Comparison of ENCODE assay signal across 8 cellular contexts in genomic region chr6:30955367-30956042, GRCh38. TPM values are rescaled to one million over a fixed set of nuclear protein-coding genes. Genes with fewer than 3 reads are reported as not detected.
A peak's percentile ranks its signal among the peaks of the same experiment; 100 is the strongest.
DNase-seq lines count a peak whose midpoint lies in the region; ATAC-seq and TF ChIP-seq lines count a peak whose summit lies in the region.

No MANE protein-coding gene starts in this region.

- no peaks in the 10 kb centered on the region for H3F3A ChIP-seq in SK-N-SH (replicated peaks; ENCODE audit: insufficient read depth)

- peaks cover 5 to 11% of the 10 kb centered on the region in 2 donors for H3K9me3 Mint-ChIP-seq in activated naive CD4-positive, alpha-beta T cell treated with anti-CD3 and anti-CD28 coated beads, Interleukin-2, amount 50 U/mL, for 72 hours

- H3K4me2 ChIP-seq in SK-N-SH: 0 out of 2 replicates have a peak overlapping the region, but pooled peaks have one; percentile 40

- WGBS in SK-N-SH (ENCODE audit: low lambda C conversion rate): 43% methylated on average over 30 of the region's 46 CpGs
- 6% methylated on average over 39 to 46 of the region's 46 CpGs for WGBS in aorta, 2 donors

- ATAC-seq in HG03045 (IDR thresholded peaks at IDR 0.05; ENCODE audit: unreplicated experiment) (peak; percentile 64), aorta (ENCODE audit: low FRiP score) (peak; percentile 89)
- ATAC-seq in activated naive CD4-positive, alpha-beta T cell treated with anti-CD3 and anti-CD28 coated beads, Interleukin-2, amount 50 U/mL, for 72 hours: peak; percentile 88 to 90

- peak overlapping the region in 1 of 2 donors; percentile 34 for H3K27ac Mint-ChIP-seq in activated naive CD4-positive, alpha-beta T cell treated with anti-CD3 and anti-CD28 coated beads, Interleukin-2, amount 50 U/mL, for 72 hours

- H3K36me3 ChIP-seq in SK-N-SH (replicated peaks in 1 of 2; ENCODE audit: control insufficient read depth in 1 of 2, insufficient read depth in 2 of 2, low read length in 1 of 2) (no peaks in the 10 kb centered on the region), right atrium auricular region (no peaks in the 10 kb centered on the region), aorta (ENCODE audit: control insufficient read depth in 1 of 2, insufficient read depth in 2 of 2, low read length in 1 of 2) (no peaks in the 10 kb centered on the region)

- H3K4me3 ChIP-seq in SK-N-SH (ENCODE audit: low read depth in 2 of 2, low read length in 1 of 2) (peak overlapping the region in 1 of 2 experiments; percentile 24; a peak in 2 of 4 replicates), right atrium auricular region (peak overlapping the region; percentile 29 to 51), retinal pigment epithelial cell (ENCODE audit: low read length) (peak overlapping the region; percentile 43), aorta (ENCODE audit: low read length in 2 of 2) (peak overlapping the region; percentile 6 to 18)

- no peaks in the 10 kb centered on the region for H3K79me2 ChIP-seq in SK-N-SH (ENCODE audit: insufficient read depth)

- H3K36me3 Mint-ChIP-seq in activated naive CD4-positive, alpha-beta T cell treated with anti-CD3 and anti-CD28 coated beads, Interleukin-2, amount 50 U/mL, for 72 hours: peaks cover 0 to 5% of the 10 kb centered on the region in 2 donors

- no peaks in the 10 kb centered on the region for H3K9me2 ChIP-seq in SK-N-SH

- H3K9me3 ChIP-seq in SK-N-SH (no peaks in the 10 kb centered on the region), right atrium auricular region (no peaks in the 10 kb centered on the region), aorta (ENCODE audit: control insufficient read depth, low read length) (no peaks in the 10 kb centered on the region)

- H4K20me1 ChIP-seq in SK-N-SH (ENCODE audit: insufficient read depth): no peaks in the 10 kb centered on the region

- no peak for TF ChIP-seq RAD21 in SK-N-SH (IDR thresholded peaks at IDR 0.05; ENCODE audit: low read length)

- intact Hi-C loops in aorta (cut with DNase I): no loop called here

- peak overlapping the region; percentile 51; the same call in 1 of the 2 replicates for H2AFZ ChIP-seq in SK-N-SH (ENCODE audit: low read depth)

- H3K27ac ChIP-seq in SK-N-SH (ENCODE audit: low read depth in 2 of 2, low read length in 1 of 2) (no peak overlapping the region), right atrium auricular region (peak overlapping the region; percentile 4 to 19), aorta (ENCODE audit: low read depth in 1 of 2, low read length in 2 of 2) (no peak overlapping the region)

- H3K9ac ChIP-seq in SK-N-SH: no peak overlapping the region

- DNase-seq in GM03348 (ENCODE audit: low spot score): peak; percentile 72
- peak; percentile 45 for DNase-seq in SK-N-SH
- peak; percentile 71 to 72 for DNase-seq in activated naive CD4-positive, alpha-beta T cell treated with anti-CD3 and anti-CD28 coated beads, Interleukin-2, amount 50 U/mL, for 72 hours (ENCODE audit: low spot score in 2 of 2)
- DNase-seq in right atrium auricular region (ENCODE audit: low spot score): peak; percentile 62
- DNase-seq in retinal pigment epithelial cell (ENCODE audit: low read depth): no peak
- peak; percentile 85 to 90 for DNase-seq in aorta
- no peak for DNase-seq in HPDE6-E6E7 (ENCODE audit: extremely low spot score)

- peaks cover 4 to 8% of the 10 kb centered on the region in 2 experiments; a peak in 2 of 4 replicates for H3K4me1 ChIP-seq in SK-N-SH (ENCODE audit: control insufficient read depth in 1 of 2, insufficient read depth in 2 of 2, low read depth in 1 of 2, low read length in 1 of 2)
- H3K4me1 ChIP-seq in right atrium auricular region: peaks cover 0 to 13% of the 10 kb centered on the region in 2 donors
- no peaks in the 10 kb centered on the region for H3K4me1 ChIP-seq in aorta (ENCODE audit: control insufficient read depth in 1 of 2, insufficient read depth in 2 of 2, low read length in 2 of 2)

- TF ChIP-seq CTCF in SK-N-SH (IDR thresholded peaks at IDR 0.05) (no peak), right atrium auricular region (IDR thresholded peaks at IDR 0.05) (no peak), retinal pigment epithelial cell (conservative IDR thresholded peaks at IDR 0.05; ENCODE audit: low read depth, low read length) (no peak)

- no peak for TF ChIP-seq EP300 in SK-N-SH (IDR thresholded peaks at IDR 0.05; ENCODE audit: borderline replicate concordance in 1 of 2, low read depth in 1 of 2, low read length in 1 of 2)

- CTCF ChIA-PET in SK-N-SH (lab: Yijun Ruan, JAX): interaction anchor here (0.6 to 0.9 kb wide), 3 partner anchors 27 to 156 kb away, joined by 3 read pairs; no protein-coding TSS in a partner anchor

- POLR2A ChIA-PET in SK-N-SH (lab: Yijun Ruan, JAX): no interaction called here

- H3K27me3 ChIP-seq in SK-N-SH (ENCODE audit: insufficient read depth): peaks cover 7% of the 10 kb centered on the region; the same call in 1 of the 2 replicates
- H3K27me3 ChIP-seq in right atrium auricular region: no peaks in the 10 kb centered on the region
- H3K27me3 ChIP-seq in aorta (ENCODE audit: control insufficient read depth in 1 of 2, insufficient read depth in 2 of 2, low read length in 1 of 2): no peaks in the 10 kb centered on the region

TF ChIP-seq in SK-N-SH, 30 proteins besides CTCF, POLR2A, EP300 and RAD21 (continues in another document):
- no peak for TF ChIP-seq TEAD4 (IDR thresholded peaks at IDR 0.05; ENCODE audit: borderline replicate concordance, insufficient read depth)
- TF ChIP-seq PBX3 (IDR thresholded peaks at IDR 0.05): no peak
- TF ChIP-seq, protein P1, sequence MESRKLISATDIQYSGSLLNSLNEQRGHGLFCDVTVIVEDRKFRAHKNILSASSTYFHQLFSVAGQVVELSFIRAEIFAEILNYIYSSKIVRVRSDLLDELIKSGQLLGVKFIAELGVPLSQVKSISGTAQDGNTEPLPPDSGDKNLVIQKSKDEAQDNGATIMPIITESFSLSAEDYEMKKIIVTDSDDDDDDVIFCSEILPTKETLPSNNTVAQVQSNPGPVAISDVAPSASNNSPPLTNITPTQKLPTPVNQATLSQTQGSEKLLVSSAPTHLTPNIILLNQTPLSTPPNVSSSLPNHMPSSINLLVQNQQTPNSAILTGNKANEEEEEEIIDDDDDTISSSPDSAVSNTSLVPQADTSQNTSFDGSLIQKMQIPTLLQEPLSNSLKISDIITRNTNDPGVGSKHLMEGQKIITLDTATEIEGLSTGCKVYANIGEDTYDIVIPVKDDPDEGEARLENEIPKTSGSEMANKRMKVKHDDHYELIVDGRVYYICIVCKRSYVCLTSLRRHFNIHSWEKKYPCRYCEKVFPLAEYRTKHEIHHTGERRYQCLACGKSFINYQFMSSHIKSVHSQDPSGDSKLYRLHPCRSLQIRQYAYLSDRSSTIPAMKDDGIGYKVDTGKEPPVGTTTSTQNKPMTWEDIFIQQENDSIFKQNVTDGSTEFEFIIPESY (IDR thresholded peaks at IDR 0.05; ENCODE audit: borderline replicate concordance, low read depth): no peak
- TF ChIP-seq SMC3 (IDR thresholded peaks at IDR 0.05; ENCODE audit: low read depth, low read length): no peak
- no peak for TF ChIP-seq NFIC (IDR thresholded peaks at IDR 0.05; ENCODE audit: borderline replicate concordance)
- TF ChIP-seq TAF1 (IDR thresholded peaks at IDR 0.05; ENCODE audit: borderline replicate concordance, low read depth, low read length): peak; percentile 88; the same call in 1 of the 2 replicates
- TF ChIP-seq GATA2 (CRISPR knock-in tag; IDR thresholded peaks at IDR 0.05): no peak

RNA-seq across cellular contexts. Expression of gene MUCL3, which starts 14.7 kb away (rescaled TPM):
- polyA plus RNA-seq in SK-N-SH (2012; rRNA removed) (not detected in 2 replicates), aorta (under 1 TPM; 0.13 to 0.18 TPM)
- 0.01 TPM in 2 replicates for polyA plus RNA-seq in SK-N-SH (2012; cell fraction: cytosol; rRNA removed)
- not detected in 2 replicates for polyA plus RNA-seq in SK-N-SH (2012; cell fraction: nucleus; rRNA removed)
- not detected for total RNA-seq in activated naive CD4-positive, alpha-beta T cell treated with anti-CD3 and anti-CD28 coated beads, Interleukin-2, amount 50 U/mL, for 72 hours
- total RNA-seq in right atrium auricular region (not detected), aorta (not detected)

RNA-seq across cellular contexts. Expression of gene SFTA2, which starts 23.5 kb away (rescaled TPM):
- polyA plus RNA-seq in SK-N-SH (2012; rRNA removed): not detected in 2 replicates
- not detected in 2 replicates for polyA plus RNA-seq in SK-N-SH (2012; cell fraction: cytosol; rRNA removed)
- polyA plus RNA-seq in SK-N-SH (2012; cell fraction: nucleus; rRNA removed): 0.09 TPM in 1 of 2 replicates, not detected in the other
- not detected for total RNA-seq in activated naive CD4-positive, alpha-beta T cell treated with anti-CD3 and anti-CD28 coated beads, Interleukin-2, amount 50 U/mL, for 72 hours
- not detected for total RNA-seq in right atrium auricular region
- not detected for total RNA-seq in aorta
- 1 to 10 TPM in 1 of 2 donors, not detected in 1; 2.4 TPM for polyA plus RNA-seq in aorta

RNA-seq across cellular contexts. Expression of gene MUC21, which starts 28.0 kb away (rescaled TPM):
- polyA plus RNA-seq in SK-N-SH (2012; rRNA removed) (not detected in 2 replicates), aorta (under 1 TPM; 0.20 to 0.75 TPM)
- not detected in 2 replicates for polyA plus RNA-seq in SK-N-SH (2012; cell fraction: cytosol; rRNA removed)
- not detected in 2 replicates for polyA plus RNA-seq in SK-N-SH (2012; cell fraction: nucleus; rRNA removed)
- total RNA-seq in activated naive CD4-positive, alpha-beta T cell treated with anti-CD3 and anti-CD28 coated beads, Interleukin-2, amount 50 U/mL, for 72 hours: not detected
- total RNA-seq in right atrium auricular region (not detected), aorta (not detected)

RNA-seq across cellular contexts. Expression of gene VARS2, which starts 41.5 kb away (rescaled TPM):
- 31.2 TPM in 2 replicates for polyA plus RNA-seq in SK-N-SH (2012; rRNA removed)
- polyA plus RNA-seq in SK-N-SH (2012; cell fraction: cytosol; rRNA removed): 10.5 and 13.7 TPM in 2 replicates
- polyA plus RNA-seq in SK-N-SH (2012; cell fraction: nucleus; rRNA removed): 139 and 142 TPM in 2 replicates
- total RNA-seq in activated naive CD4-positive, alpha-beta T cell treated with anti-CD3 and anti-CD28 coated beads, Interleukin-2, amount 50 U/mL, for 72 hours: 10 to 100 TPM; 55.1 to 55.7 TPM
- 10 to 100 TPM; 12.1 to 13.6 TPM for total RNA-seq in right atrium auricular region
- 10 to 100 TPM; 16.0 to 19.1 TPM for total RNA-seq in aorta
- 10 to 100 TPM in 1 of 2 donors, 1 to 10 TPM in 1; 9.6 to 65.7 TPM for polyA plus RNA-seq in aorta

RNA-seq across cellular contexts. Expression of gene GTF2H4, which starts 47.5 kb away (rescaled TPM):
- polyA plus RNA-seq in SK-N-SH (2012; rRNA removed) (30.7 and 34.9 TPM in 2 replicates), aorta (10 to 100 TPM in 1 of 2 donors, 1 to 10 TPM in 1; 3.9 to 88.2 TPM)
- 17.5 and 22.3 TPM in 2 replicates for polyA plus RNA-seq in SK-N-SH (2012; cell fraction: cytosol; rRNA removed)
- polyA plus RNA-seq in SK-N-SH (2012; cell fraction: nucleus; rRNA removed): 116 and 138 TPM in 2 replicates
- total RNA-seq in activated naive CD4-positive, alpha-beta T cell treated with anti-CD3 and anti-CD28 coated beads, Interleukin-2, amount 50 U/mL, for 72 hours: 10 to 100 TPM; 27.6 to 44.9 TPM
- total RNA-seq in right atrium auricular region (1 to 10 TPM; 3.6 to 4.0 TPM), aorta (10 to 100 TPM; 31.2 to 37.0 TPM)

Comparison
In these comparisons a context has a peak if more than half of its experiments do, and no peak if none do; other contexts are left out.
1. DNase-seq: peak in GM03348 (single experiment), SK-N-SH (single experiment), activated naive CD4-positive, alpha-beta T cell treated with anti-CD3 and anti-CD28 coated beads, Interleukin-2, amount 50 U/mL, for 72 hours (2 of 2), right atrium auricular region (single experiment) and aorta (2 of 2); none in retinal pigment epithelial cell (single experiment) and HPDE6-E6E7 (single experiment).
2. H3K27ac ChIP-seq: peak in right atrium auricular region (2 of 2); none in SK-N-SH (0 of 2) and aorta (0 of 2).
3. Peak in every context shown above with its lines, with median percentiles within 50 percentile points of each other: ATAC-seq.